Comparison of ENCODE assay signal across 8 cellular contexts in the genomic region with DNA sequence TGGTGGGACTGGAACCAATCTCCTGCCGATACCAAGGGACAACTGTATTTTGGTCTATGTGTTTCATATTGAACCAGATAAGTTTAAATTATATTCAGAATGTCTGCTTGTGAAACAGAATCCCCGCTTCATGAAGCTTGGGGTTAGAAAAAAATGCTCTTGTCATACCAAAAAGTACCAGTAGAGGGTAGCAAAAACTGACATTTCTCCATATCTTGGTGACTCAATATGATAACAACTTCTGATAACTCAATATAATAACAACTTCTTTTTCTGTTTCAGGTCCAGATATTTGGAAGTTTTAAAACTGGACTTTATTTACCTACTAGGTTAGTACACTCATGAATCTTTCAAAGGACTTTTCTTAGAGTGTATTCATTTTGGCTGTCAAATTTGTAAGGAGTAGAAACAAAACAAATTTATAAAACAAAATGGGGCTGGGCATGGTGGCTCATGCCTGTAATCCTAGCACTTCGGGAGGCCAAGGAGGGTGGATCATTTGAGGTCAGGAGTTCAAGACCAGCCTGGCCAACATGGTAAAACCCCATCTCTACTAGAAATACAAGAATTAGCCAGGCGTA. TPM values are rescaled to one million over a fixed set of nuclear protein-coding genes. Genes with fewer than 3 reads are reported as not detected.
DNase-seq lines count a peak whose midpoint lies in the region; ATAC-seq, FAIRE-seq and TF ChIP-seq lines count a peak whose summit lies in the region.

No MANE protein-coding gene starts in this region.

- ATAC-seq in left colon (no peak), HG03196 (IDR thresholded peaks at IDR 0.05; ENCODE audit: unreplicated experiment) (no peak)

- TF ChIP-seq CTCF in Calu3 (IDR thresholded peaks at IDR 0.05; ENCODE audit: unreplicated experiment) (peak; percentile 76), neural cell (IDR thresholded peaks at IDR 0.05; ENCODE audit: poor library complexity, severe bottlenecking) (peak; percentile 79)

- H3K36me3 Mint-ChIP-seq in Calu3 (ENCODE audit: insufficient read depth, unreplicated experiment), result peaks cover 19% of the 10 kb centered on the region

- H3K4me3 ChIP-seq in H7 (ENCODE audit: insufficient read depth, low read depth, low read length) (no peak overlapping the region), neural cell (ENCODE audit: low read length) (no peak overlapping the region)

- no peaks in the 10 kb centered on the region for H4K20me1 ChIP-seq in neural cell (ENCODE audit: insufficient read depth)

- DNase-seq in Calu3, result peak; percentile 25
- DNase-seq in H7, result peak; percentile 43
- peak; percentile 53 for DNase-seq in RPMI8226
- DNase-seq in left colon, result no peak
- DNase-seq in 8988T, result no peak

- H3K4me2 ChIP-seq in neural cell (ENCODE audit: low read length), result no peak overlapping the region

- no peak overlapping the region for H3K27ac Mint-ChIP-seq in Calu3 (ENCODE audit: unreplicated experiment)

- BruUV-seq in Calu3 (replicated peaks; lab: Mats Ljungman, UMichigan), result no TSS peak

- intact Hi-C loops in Calu3 (cut with micrococcal nuclease; ENCODE audit: unreplicated experiment), result loop anchor here (1.0 to 10.0 kb wide), 4 partner anchors 101 to 189 kb away; a partner anchor contains a TSS
- intact Hi-C loops in left colon (cut with DNase I, micrococcal nuclease), result loop anchor here in 1 of 2 donors (10.0 kb wide), 1 partner anchor 151 kb away; a partner anchor contains a TSS

- H3K4me3 Mint-ChIP-seq in Calu3 (ENCODE audit: low read depth, unreplicated experiment), result no peak overlapping the region

- no peaks in the 10 kb centered on the region for H3F3A ChIP-seq in neural cell (ENCODE audit: insufficient read depth, low read length, poor library complexity, severe bottlenecking)

- FAIRE-seq in endometrium (lab: Jason Lieb, UNC), result peak; percentile 86

- peaks cover 9% of the 10 kb centered on the region for H3K36me3 ChIP-seq in H7 (replicated peaks; ENCODE audit: control insufficient read depth, insufficient read depth, low read length)
- no peaks in the 10 kb centered on the region for H3K36me3 ChIP-seq in neural cell (ENCODE audit: insufficient read depth, low read length)

- H3K9me3 ChIP-seq in neural cell (ENCODE audit: low read length), result no peaks in the 10 kb centered on the region

- H3K27me3 Mint-ChIP-seq in Calu3 (ENCODE audit: unreplicated experiment), result no peaks in the 10 kb centered on the region

- CTCF ChIA-PET in Calu3 (lab: Charles Lee), result interaction anchor here (0.6 to 1.2 kb wide), 5 partner anchors 25 to 592 kb away, joined by 3 to 8 read pairs (median 5); a partner anchor contains a TSS

- no peak overlapping the region for H3K27ac ChIP-seq in neural cell (ENCODE audit: low read length)

- no peak overlapping the region for H3K9ac ChIP-seq in neural cell (ENCODE audit: low read length)

- no peaks in the 10 kb centered on the region for H3K9me2 ChIP-seq in neural cell (ENCODE audit: insufficient read depth, low read length)

- H3K4me1 Mint-ChIP-seq in Calu3 (ENCODE audit: low read depth, unreplicated experiment), result peaks cover 17% of the 10 kb centered on the region

- H3K27me3 ChIP-seq in H7 (ENCODE audit: control insufficient read depth, insufficient read depth, low read length) (no peaks in the 10 kb centered on the region), neural cell (ENCODE audit: insufficient read depth, low read depth, low read length) (no peaks in the 10 kb centered on the region)

- H3K79me2 ChIP-seq in neural cell (replicated peaks; ENCODE audit: insufficient read depth, low read length), result no peaks in the 10 kb centered on the region

- peak; percentile 76 for TF ChIP-seq RAD21 in neural cell (conservative IDR thresholded peaks at IDR 0.05)

- no peak for TF ChIP-seq EP300 in neural cell (conservative IDR thresholded peaks at IDR 0.05; ENCODE audit: poor library complexity, severe bottlenecking)

- no peak overlapping the region for H2AFZ ChIP-seq in neural cell (ENCODE audit: low read depth, low read length)

- H3K9me3 Mint-ChIP-seq in Calu3 (ENCODE audit: low read depth, unreplicated experiment), result no peaks in the 10 kb centered on the region

TF ChIP-seq in neural cell, 6 proteins besides CTCF, POLR2A, EP300 and RAD21:
- TF ChIP-seq SMC3 (conservative IDR thresholded peaks at IDR 0.05; ENCODE audit: poor library complexity), result peak; percentile 79
- no peak for TF ChIP-seq POLR2AphosphoS5 (IDR thresholded peaks at IDR 0.05)

RNA-seq across cellular contexts. Expression of a gene that starts 52.3 kb away (rescaled TPM):
- total RNA-seq in Calu3 (2022) (67.7 and 71.4 TPM in 2 replicates), left colon (10 to 100 TPM; 14.2 to 20.8 TPM)
- total RNA-seq in H7 (2014; rRNA removed; shearing (Covaris generic)), result 2.2 and 2.5 TPM in 2 replicates
- polyA plus RNA-seq in neural cell, result 2.0 and 4.5 TPM in 2 replicates
- polyA minus RNA-seq in neural cell, result 1.7 and 2.0 TPM in 2 replicates

Comparison
In these comparisons a context has a peak if more than half of its experiments do, and no peak if none do; other contexts are left out.
1. DNase-seq: peak in Calu3 (single experiment), H7 (single experiment) and RPMI8226 (single experiment); none in left colon (0 of 2) and 8988T (single experiment).